Comparison of ENCODE assay signal across 8 cellular contexts in genomic region chr3:185363662-185364203, GRCh38. TPM values are rescaled to one million over a fixed set of nuclear protein-coding genes. Genes with fewer than 3 reads are reported as not detected.
DNase-seq lines count a peak whose midpoint lies in the region; ATAC-seq, FAIRE-seq and TF ChIP-seq lines count a peak whose summit lies in the region.

No MANE protein-coding gene starts in this region.

- DNase-seq in GM12878 (ENCODE audit: low read depth, low spot score) (no peak), left colon (peak in 1 of 2 donors; percentile 6), testis (peak; percentile 28), NCI-H1436 (lab: John Stamatoyannopoulos, UW) (no peak), NCI-H187 treated with DMSO at 0.1 percent for 48 hours (lab: John Stamatoyannopoulos, UW) (no peak)

- peak overlapping the region; percentile 46 for H2AFZ ChIP-seq in GM12878 (ENCODE audit: control insufficient read depth, low read depth, low read length)

- H4K20me1 ChIP-seq in GM12878 (ENCODE audit: control insufficient read depth, insufficient read depth): no peaks in the 10 kb centered on the region

- H3K4me2 ChIP-seq in GM12878 (ENCODE audit: control insufficient read depth, insufficient read depth): peak overlapping the region; percentile 73

- peaks cover 8% of the 10 kb centered on the region; the same call in 1 of the 2 replicates for H3K4me1 ChIP-seq in GM12878 (ENCODE audit: control insufficient read depth, insufficient read depth, low read length)
- H3K4me1 ChIP-seq in testis: peaks cover 6% of the 10 kb centered on the region

- in situ Hi-C loops in GM12878 (cut with MboI): no loop called here

- H3K4me3 ChIP-seq in GM12878 (peak overlapping the region; percentile 69), testis (peak overlapping the region; percentile 42 to 64)

- no peak for FAIRE-seq in GM12878 (lab: Jason Lieb, UNC)

- intact Hi-C loops in GM12878 (cut with micrococcal nuclease; ENCODE audit: unreplicated experiment): loop anchor here (5.0 kb wide), 1 partner anchor 189 kb away; the partner anchor contains the start of gene LIPH
- intact Hi-C loops in left colon (cut with DNase I, micrococcal nuclease): no loop called here
- intact Hi-C loops in testis (cut with DNase I; ENCODE audit: low total_unique reads): no loop called here

- H3K36me3 ChIP-seq in GM12878 (ENCODE audit: control insufficient read depth in 2 of 2, insufficient read depth in 2 of 2, low read length in 1 of 2) (no peaks in the 10 kb centered on the region), testis (ENCODE audit: low read depth, missing control alignments) (no peaks in the 10 kb centered on the region)

- CTCF ChIA-PET in GM12878 (lab: Yijun Ruan, JAX): interaction anchor here (0.6 to 2.9 kb wide), 14 partner anchors 11 to 212 kb away, joined by 3 to 20 read pairs (median 4); partner anchors contain the start of genes LIPH and TMEM41A

- no peak for TF ChIP-seq EP300 in GM12878 (IDR thresholded peaks at IDR 0.05; ENCODE audit: borderline replicate concordance in 1 of 2, control insufficient read depth in 1 of 2, low read depth in 2 of 2, low read length in 2 of 2)

- no peak for TF ChIP-seq RAD21 in GM12878 (IDR thresholded peaks at IDR 0.05; ENCODE audit: insufficient read depth, low read depth, low read length)

- H3K27me3 ChIP-seq in GM12878 (replicated peaks in 1 of 2; ENCODE audit: control insufficient read depth in 2 of 2, insufficient read depth in 2 of 2, low read length in 1 of 2): no peaks in the 10 kb centered on the region
- no peaks in the 10 kb centered on the region for H3K27me3 ChIP-seq in testis

- TF ChIP-seq CTCF in GM12878 (IDR thresholded peaks at IDR 0.05 in 2 of 3, conservative IDR thresholded peaks at IDR 0.05 in 1 of 3; ENCODE audit: control insufficient read depth in 2 of 3, extremely low read depth in 1 of 3, insufficient read depth in 1 of 3, low read depth in 3 of 3, low read length in 3 of 3) (no peak), testis (IDR thresholded peaks at IDR 0.05) (no peak)

- TF ChIP-seq POLR2A in GM12878 (IDR thresholded peaks at IDR 0.05; ENCODE audit: low read depth, low read length) (peak; percentile 2), testis (IDR thresholded peaks at IDR 0.05) (no peak)

- H3K9me3 ChIP-seq in GM12878 (replicated peaks; ENCODE audit: control insufficient read depth, insufficient read depth, low read length) (no peaks in the 10 kb centered on the region), testis (no peaks in the 10 kb centered on the region)

- BruUV-seq in GM12878 (replicated peaks; lab: Mats Ljungman, UMichigan): no TSS peak

- H3K27ac ChIP-seq in GM12878 (ENCODE audit: control insufficient read depth, insufficient read depth) (peak overlapping the region; percentile 66), testis (peak overlapping the region; percentile 32 to 70)

- SMC1A ChIA-PET in GM12878 (lab: Charles Lee; ENCODE audit: uncharacterized antibody, unreplicated experiment): interaction anchor here (0.6 to 2.6 kb wide), 14 partner anchors 9 to 212 kb away, joined by 3 to 10 read pairs (median 4); no protein-coding TSS in a partner anchor

- POLR2A ChIA-PET in GM12878 (lab: Charles Lee): interaction anchor here (0.9 to 1.1 kb wide), 2 partner anchors 135 to 222 kb away, joined by 3 read pairs; partner anchors contain the start of genes SENP2 and TMEM41A

- H3K79me2 ChIP-seq in GM12878 (ENCODE audit: control insufficient read depth, insufficient read depth, low read length): peaks cover 29% of the 10 kb centered on the region

- RAD21 ChIA-PET in GM12878 (lab: Charles Lee; ENCODE audit: unreplicated experiment): interaction anchor here (0.5 to 1.6 kb wide), 6 partner anchors 9 to 195 kb away, joined by 3 to 7 read pairs (median 3); no protein-coding TSS in a partner anchor

- ATAC-seq in GM19328 (IDR thresholded peaks at IDR 0.05; ENCODE audit: unreplicated experiment): peak; percentile 24
- peak; percentile 30 for ATAC-seq in HG03571 (IDR thresholded peaks at IDR 0.05; ENCODE audit: unreplicated experiment)
- ATAC-seq in GM12878: peak; percentile 76
- ATAC-seq in left colon: peak; percentile 10
- no peak for ATAC-seq in HG03439 (IDR thresholded peaks at IDR 0.05; ENCODE audit: unreplicated experiment)

- peak overlapping the region; percentile 56 for H3K9ac ChIP-seq in GM12878 (ENCODE audit: control insufficient read depth, insufficient read depth, low read length)

- 0% methylated on average over 8 of the region's 8 CpGs for WGBS in GM12878 (ENCODE audit: insufficient coverage, insufficient replicate concordance, low lambda C conversion rate, missing lambda C conversion rate)
- WGBS in testis, 2 donors: 6 to 7% methylated on average over 8 of the region's 8 CpGs

TF ChIP-seq in GM12878, 131 proteins besides CTCF, POLR2A, EP300 and RAD21 (continues in another document):
- TF ChIP-seq POU2F2 (IDR thresholded peaks at IDR 0.05; ENCODE audit: borderline replicate concordance, low read depth, low read length) (0 out of 3 replicates have a peak, but pooled peaks have one; percentile 29), RUNX3 (IDR thresholded peaks at IDR 0.05; ENCODE audit: low read length) (no peak), EED (IDR thresholded peaks at IDR 0.05; ENCODE audit: low read depth) (no peak), FOXM1 (IDR thresholded peaks at IDR 0.05; ENCODE audit: low read depth, low read length) (no peak), PKNOX1 (IDR thresholded peaks at IDR 0.05) (no peak), USF2 (IDR thresholded peaks at IDR 0.05; ENCODE audit: borderline replicate concordance, low read depth, low read length) (no peak)

RNA-seq across cellular contexts. Expression of gene MAP3K13, which starts 0.8 kb away (rescaled TPM):
- total RNA-seq in GM12878 (2013; cell fraction: nucleolus; rRNA removed): 35.5 and 39.2 TPM in 2 replicates
- total RNA-seq in GM12878 (2014; rRNA removed) (14.9 and 15.8 TPM in 2 replicates), GM12878 (2014; rRNA removed; fragmentation: Illumina TruSeq; extraction: Trizol) (17.7 and 18.3 TPM in 2 replicates), GM12878 (2021) (10.5 and 17.8 TPM in 2 replicates), left colon (10 to 100 TPM; 47.0 to 51.0 TPM), testis (10 to 100 TPM; 43.7 to 66.5 TPM)
- polyA plus RNA-seq in GM12878 (2011; ENCODE audit: low read depth): 13.0 TPM
- polyA plus RNA-seq in GM12878 (2011; rRNA removed) (27.0 and 33.2 TPM in 2 replicates), GM12878 (2014; fragmentation: Illumina TruSeq; extraction: Trizol) (26.7 and 30.1 TPM in 2 replicates), GM12878 (2014; fragmentation: Nextera tagmentation; extraction: Ambion mirVana) (10 to 100 TPM; 46.6 to 70.8 TPM), GM12878 (2014; rRNA removed) (11.6 and 13.9 TPM in 2 replicates), GM12878 (2016; fragmentation: Nextera tagmentation; extraction: Ambion mirVana) (10 to 100 TPM; 51.3 to 57.3 TPM), testis (ENCODE audit: insufficient read depth, low read depth, low replicate concordance) (37.1 TPM)
- 10.4 and 10.7 TPM in 2 replicates for polyA plus RNA-seq in GM12878 (2011; cell fraction: cytosol; rRNA removed)
- 4.3 TPM in 2 replicates for polyA plus RNA-seq in GM12878 (2011; cell fraction: nucleus; rRNA removed)
- 15.9 and 20.6 TPM in 2 replicates for polyA plus RNA-seq in GM12878 (2012)
- 14.3 and 34.6 TPM in 2 replicates for polyA minus RNA-seq in GM12878 (2011; rRNA and poly(A)+ RNA removed)
- 4.9 and 10.7 TPM in 2 replicates for polyA minus RNA-seq in GM12878 (2011; cell fraction: cytosol; rRNA and poly(A)+ RNA removed)
- polyA minus RNA-seq in GM12878 (2011; cell fraction: nucleus; rRNA and poly(A)+ RNA removed): 4.6 and 9.8 TPM in 2 replicates
